Comparison of ENCODE assay signal across 20 cellular contexts in the genomic region with DNA sequence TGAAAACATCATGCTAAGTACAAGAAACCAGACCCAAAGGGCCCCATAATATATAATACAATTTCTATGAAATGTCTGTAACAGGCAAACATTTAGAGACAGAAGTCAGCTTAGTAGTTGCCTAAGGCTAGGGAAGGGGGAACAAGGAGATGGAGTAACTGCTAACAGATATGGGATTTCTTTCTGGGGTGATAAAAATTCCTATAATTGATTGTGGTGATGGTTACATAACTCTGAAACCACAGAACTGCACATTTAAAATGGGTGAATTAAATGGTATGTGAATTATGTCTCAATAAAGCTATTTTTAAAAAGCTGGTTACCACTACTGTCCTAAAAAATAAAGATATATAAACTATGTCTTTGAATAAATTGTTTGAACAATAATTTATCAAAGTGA.
"Had no signal": no experiment of that assay in that cellular context is flagged by ENCODE, and none has a peak within 500 bp of the region (broad histone marks: within the 10 kb centered on the region; RNA-seq: fewer than 3 reads in every experiment).

No MANE protein-coding gene starts in this region.

- H3K27me3 ChIP-seq: foreskin keratinocyte, right atrium auricular region had no signal

- H3K36me3 Mint-ChIP-seq: natural killer cell treated with Interleukin-12 subunit alpha and Interleukin-12 subunit beta and Interleukin-15 and Interleukin-18, amount 100 ng/mL, for 72 hours had no signal

- H3K4me3 Mint-ChIP-seq: activated B cell treated with CpG ODN at 0.5 μM for 24 hours; activated naive CD8-positive, alpha-beta T cell treated with anti-CD3 and anti-CD28 coated beads, Interleukin-2, amount 10 ng/mL, durations not matched to agents 7 days and 5 days; activated T-helper 1 cell treated with anti-CD3 and anti-CD28 coated beads, Interleukin-12 subunit alpha, Interleukin-12 subunit beta, Interleukin-2, Interleukin-4 antibody, amounts not matched to agents 30 ng/mL and 10 ng/mL and 1 ng/mL, durations not matched to agents 14 hours and 24 hours and 36 hours; natural killer cell treated with Interleukin-12 subunit alpha and Interleukin-12 subunit beta and Interleukin-15 and Interleukin-18, amount 100 ng/mL, for 72 hours had no signal

- H3K36me3 ChIP-seq: cardiac muscle cell, right atrium auricular region had no signal

- H3K9me3 Mint-ChIP-seq: activated B cell treated with CpG ODN at 0.5 μM for 24 hours; activated naive CD8-positive, alpha-beta T cell treated with anti-CD3 and anti-CD28 coated beads, Interleukin-2, amount 10 ng/mL, durations not matched to agents 7 days and 5 days; activated T-helper 1 cell treated with anti-CD3 and anti-CD28 coated beads, Interleukin-12 subunit alpha, Interleukin-12 subunit beta, Interleukin-2, Interleukin-4 antibody, amounts not matched to agents 30 ng/mL and 10 ng/mL and 1 ng/mL, durations not matched to agents 14 hours and 24 hours and 36 hours; natural killer cell treated with Interleukin-12 subunit alpha and Interleukin-12 subunit beta and Interleukin-15 and Interleukin-18, amount 100 ng/mL, for 72 hours had no signal

- H3K27me3 Mint-ChIP-seq: activated B cell treated with CpG ODN at 0.5 μM for 24 hours; natural killer cell treated with Interleukin-12 subunit alpha and Interleukin-12 subunit beta and Interleukin-15 and Interleukin-18, amount 100 ng/mL, for 72 hours; progenitor cell of endocrine pancreas had no signal

- H3K27ac Mint-ChIP-seq: activated B cell treated with CpG ODN at 0.5 μM for 24 hours; activated naive CD8-positive, alpha-beta T cell treated with anti-CD3 and anti-CD28 coated beads, Interleukin-2, amount 10 ng/mL, durations not matched to agents 7 days and 5 days; activated T-helper 1 cell treated with anti-CD3 and anti-CD28 coated beads, Interleukin-12 subunit alpha, Interleukin-12 subunit beta, Interleukin-2, Interleukin-4 antibody, amounts not matched to agents 30 ng/mL and 10 ng/mL and 1 ng/mL, durations not matched to agents 14 hours and 24 hours and 36 hours; natural killer cell treated with Interleukin-12 subunit alpha and Interleukin-12 subunit beta and Interleukin-15 and Interleukin-18, amount 100 ng/mL, for 72 hours; progenitor cell of endocrine pancreas had no signal

- H3K27ac ChIP-seq: cardiac muscle cell, foreskin keratinocyte, right atrium auricular region had no signal

- H3K9me3 ChIP-seq: right atrium auricular region had no signal

- H3K4me3 ChIP-seq: cardiac muscle cell, right atrium auricular region, smooth muscle cell had no signal

- DNase-seq: activated B cell treated with CpG ODN at 0.5 μM for 24 hours; activated CD4-positive, alpha-beta T cell treated with anti-CD3 and anti-CD28 coated beads for 48 hours; activated CD8-positive, alpha-beta memory T cell treated with anti-CD3 and anti-CD28 coated beads, Interleukin-2, amount 50 U/mL, for 48 hours; activated naive CD8-positive, alpha-beta T cell treated with anti-CD3 and anti-CD28 coated beads, Interleukin-2, amount 10 ng/mL, durations not matched to agents 7 days and 5 days; aorta; foreskin keratinocyte; head of caudate nucleus; mesendoderm; occipital lobe; stimulated activated CD4-positive, alpha-beta T cell treated with anti-CD3 and anti-CD28 coated beads, Interleukin-4, amount 100 ng/mL, for 4 hours; stimulated activated CD8-positive, alpha-beta memory T cell treated with anti-CD3 and anti-CD28 coated beads, Interleukin-4, amount 100 ng/mL, for 48 hours; stimulated activated naive CD4-positive, alpha-beta T cell treated with Interleukin-2 at 50 U/mL for 16 hours; substantia nigra; T-helper 2 cell had no signal

- ATAC-seq: foreskin keratinocyte; natural killer cell treated with Interleukin-12 subunit alpha and Interleukin-12 subunit beta and Interleukin-15 and Interleukin-18, amount 100 ng/mL, for 72 hours had no signal
